ENCODE assay signal across 16 cellular contexts in the genomic region with DNA sequence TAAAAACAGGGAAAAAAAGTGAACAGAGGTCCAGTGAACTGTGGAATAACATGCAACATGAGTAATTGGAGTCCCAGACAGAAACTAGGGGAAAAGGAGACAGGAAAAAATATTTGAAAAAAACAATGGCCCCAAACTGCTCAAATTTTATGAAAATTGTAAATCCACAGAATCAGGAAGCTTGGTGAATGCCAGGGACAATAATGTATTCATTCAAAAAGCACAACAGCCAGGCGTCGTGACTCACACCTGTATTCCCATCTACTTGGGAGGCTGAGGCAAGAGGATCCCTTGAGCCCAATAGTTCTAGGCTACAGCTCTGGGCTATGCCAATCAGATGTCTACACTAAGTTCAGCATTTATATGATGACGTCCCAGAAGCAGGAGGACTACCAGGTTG. TPM values are rescaled to one million over a fixed set of nuclear protein-coding genes. Genes with fewer than 3 reads are reported as not detected.
DNase-seq lines count a peak whose midpoint lies in the region; ATAC-seq and TF ChIP-seq lines count a peak whose summit lies in the region.
"Had no signal": no experiment of that assay in that cellular context is flagged by ENCODE, and none has a peak within 500 bp of the region (broad histone marks: within the 10 kb centered on the region; RNA-seq: fewer than 3 reads in every experiment).

No MANE protein-coding gene starts in this region.

- no peak for ATAC-seq in activated T-cell treated with anti-CD3 and anti-CD28 coated beads, Interleukin-2, amount 50 U/mL, for 4 hours
- peak; percentile 68 for ATAC-seq in RWPE2 (ENCODE audit: low read depth)
- no peak for ATAC-seq in effector memory CD8-positive, alpha-beta T cell (replicated peaks)

- no peaks in the 10 kb centered on the region for H3K9me3 ChIP-seq in RWPE2 (ENCODE audit: severe bottlenecking)

- peaks cover 44% of the 10 kb centered on the region for H3K36me3 ChIP-seq in RWPE2 (ENCODE audit: low read depth)

- peak overlapping the region; percentile 41 for H3K27ac ChIP-seq in RWPE2 (ENCODE audit: poor library complexity, severe bottlenecking)

- H3K4me3 ChIP-seq in RWPE2 (ENCODE audit: severe bottlenecking): no peak overlapping the region

- no peak for DNase-seq in activated T-cell treated with anti-CD3 and anti-CD28 coated beads, Interleukin-2, amount 50 U/mL, for 24 hours
- no peak for DNase-seq in activated T-cell treated with anti-CD3 and anti-CD28 coated beads, Interleukin-2, amount 50 U/mL, for 4 hours
- DNase-seq in RWPE2 (ENCODE audit: low spot score) (no peak), mesothelial cell of epicardium (ENCODE audit: low spot score in 2 of 2, unreplicated experiment in 2 of 2) (no peak), 8988T (no peak), RKO (ENCODE audit: low spot score) (no peak)
- no peak for DNase-seq in effector memory CD8-positive, alpha-beta T cell
- DNase-seq in activated CD8-positive, alpha-beta memory T cell treated with anti-CD3 and anti-CD28 coated beads, Interleukin-2, amount 50 U/mL, for 4 hours: no peak
- DNase-seq: C1 segment of cervical spinal cord, H7, IMR-90, Kasumi-1, NCI-H1417 treated with DMSO at 0.1 percent for 48 hours, NCI-H2029, NCI-H2171 treated with DMSO at 0.1 percent for 48 hours, NCI-H510A treated with DMSO at 0.1 percent for 48 hours had no signal

- no peaks in the 10 kb centered on the region for H3K27me3 Mint-ChIP-seq in activated T-cell treated with anti-CD3 and anti-CD28 coated beads, Interleukin-2, amount 50 U/mL, for 24 hours
- no peaks in the 10 kb centered on the region for H3K27me3 Mint-ChIP-seq in activated T-cell treated with anti-CD3 and anti-CD28 coated beads, Interleukin-2, amount 50 U/mL, for 4 hours (ENCODE audit: low read depth)
- H3K27me3 Mint-ChIP-seq in effector memory CD8-positive, alpha-beta T cell: no peaks in the 10 kb centered on the region
- H3K27me3 Mint-ChIP-seq in mesothelial cell of epicardium (ENCODE audit: low read depth): no peaks in the 10 kb centered on the region

- TF ChIP-seq CTCF in RWPE2 (IDR thresholded peaks at IDR 0.05; ENCODE audit: poor library complexity, severe bottlenecking) (no peak), mesothelial cell of epicardium (IDR thresholded peaks at IDR 0.05; ENCODE audit: unreplicated experiment) (no peak)

- H3K9me3 Mint-ChIP-seq in activated T-cell treated with anti-CD3 and anti-CD28 coated beads, Interleukin-2, amount 50 U/mL, for 24 hours: no peaks in the 10 kb centered on the region
- H3K9me3 Mint-ChIP-seq in activated T-cell treated with anti-CD3 and anti-CD28 coated beads, Interleukin-2, amount 50 U/mL, for 4 hours: no peaks in the 10 kb centered on the region
- H3K9me3 Mint-ChIP-seq in effector memory CD8-positive, alpha-beta T cell: no peaks in the 10 kb centered on the region
- H3K9me3 Mint-ChIP-seq in mesothelial cell of epicardium: no peaks in the 10 kb centered on the region

- H3K4me3 Mint-ChIP-seq in activated T-cell treated with anti-CD3 and anti-CD28 coated beads, Interleukin-2, amount 50 U/mL, for 24 hours: no peak overlapping the region
- H3K4me3 Mint-ChIP-seq in activated T-cell treated with anti-CD3 and anti-CD28 coated beads, Interleukin-2, amount 50 U/mL, for 4 hours: no peak overlapping the region
- H3K4me3 Mint-ChIP-seq in effector memory CD8-positive, alpha-beta T cell: no peak overlapping the region
- no peak overlapping the region for H3K4me3 Mint-ChIP-seq in mesothelial cell of epicardium

- H3K4me1 ChIP-seq in RWPE2 (ENCODE audit: insufficient read depth, poor library complexity, severe bottlenecking): peaks cover 26% of the 10 kb centered on the region

- peaks cover 70% of the 10 kb centered on the region for H3K36me3 Mint-ChIP-seq in activated T-cell treated with anti-CD3 and anti-CD28 coated beads, Interleukin-2, amount 50 U/mL, for 24 hours (ENCODE audit: low read depth)
- peaks cover 29% of the 10 kb centered on the region for H3K36me3 Mint-ChIP-seq in activated T-cell treated with anti-CD3 and anti-CD28 coated beads, Interleukin-2, amount 50 U/mL, for 4 hours (ENCODE audit: insufficient read depth)
- peaks cover 71% of the 10 kb centered on the region for H3K36me3 Mint-ChIP-seq in effector memory CD8-positive, alpha-beta T cell (ENCODE audit: insufficient read depth)
- peaks cover 24% of the 10 kb centered on the region for H3K36me3 Mint-ChIP-seq in mesothelial cell of epicardium

- H3K27me3 ChIP-seq in RWPE2 (ENCODE audit: insufficient read depth, poor library complexity, severe bottlenecking): no peaks in the 10 kb centered on the region

- H3K4me1 Mint-ChIP-seq in activated T-cell treated with anti-CD3 and anti-CD28 coated beads, Interleukin-2, amount 50 U/mL, for 24 hours (ENCODE audit: low read depth): peaks cover 31% of the 10 kb centered on the region
- H3K4me1 Mint-ChIP-seq in activated T-cell treated with anti-CD3 and anti-CD28 coated beads, Interleukin-2, amount 50 U/mL, for 4 hours (ENCODE audit: low read depth): peaks cover 22% of the 10 kb centered on the region
- H3K4me1 Mint-ChIP-seq in effector memory CD8-positive, alpha-beta T cell (ENCODE audit: low read depth in 2 of 2): peaks cover 13 to 27% of the 10 kb centered on the region in 2 donors
- peaks cover 5% of the 10 kb centered on the region for H3K4me1 Mint-ChIP-seq in mesothelial cell of epicardium

- H3K27ac Mint-ChIP-seq in activated T-cell treated with anti-CD3 and anti-CD28 coated beads, Interleukin-2, amount 50 U/mL, for 24 hours: peak overlapping the region; percentile 26
- peak overlapping the region; percentile 50 to 69 for H3K27ac Mint-ChIP-seq in effector memory CD8-positive, alpha-beta T cell
- H3K27ac Mint-ChIP-seq in mesothelial cell of epicardium: peak overlapping the region; percentile 71

RNA-seq across cellular contexts. Expression of a gene that starts 23.7 kb away (rescaled TPM):
- total RNA-seq in activated T-cell treated with anti-CD3 and anti-CD28 coated beads, Interleukin-2, amount 50 U/mL, for 4 hours: 100 to 1,000 TPM in 1 of 3 donors, 10 to 100 TPM in 2; 86.4 to 107 (median 92.2) TPM
- 130 to 142 TPM (median 135 TPM) in 3 replicates for total RNA-seq in mesothelial cell of epicardium

RNA-seq across cellular contexts. Expression of a gene that starts 25.4 kb away (rescaled TPM):
- 10 to 100 TPM; 32.7 to 44.7 (median 35.0) TPM for total RNA-seq in activated T-cell treated with anti-CD3 and anti-CD28 coated beads, Interleukin-2, amount 50 U/mL, for 4 hours
- 62.4 to 69.4 TPM (median 64.2 TPM) in 3 replicates for total RNA-seq in mesothelial cell of epicardium
